1 cellular context compared by ENCODE assay signal in genomic region chr9:136082496-136083361, GRCh38.
TF ChIP-seq lines count a peak whose summit lies in the region.

No MANE protein-coding gene starts in this region.

TF ChIP-seq in H1, 55 proteins besides CTCF, POLR2A, EP300 and RAD21:
- no peak for TF ChIP-seq POU5F1 (IDR thresholded peaks at IDR 0.05; ENCODE audit: low read depth, low read length)
- TF ChIP-seq SAP30 (IDR thresholded peaks at IDR 0.05; ENCODE audit: insufficient read depth, insufficient replicate concordance, low read length) = no peak
- TF ChIP-seq TCF12 (IDR thresholded peaks at IDR 0.05; ENCODE audit: low read depth, low read length) = no peak
TF ChIP-seq in H1: peak in this region for 0.
